Comparison of ENCODE assay signal across 12 cellular contexts in the genomic region with DNA sequence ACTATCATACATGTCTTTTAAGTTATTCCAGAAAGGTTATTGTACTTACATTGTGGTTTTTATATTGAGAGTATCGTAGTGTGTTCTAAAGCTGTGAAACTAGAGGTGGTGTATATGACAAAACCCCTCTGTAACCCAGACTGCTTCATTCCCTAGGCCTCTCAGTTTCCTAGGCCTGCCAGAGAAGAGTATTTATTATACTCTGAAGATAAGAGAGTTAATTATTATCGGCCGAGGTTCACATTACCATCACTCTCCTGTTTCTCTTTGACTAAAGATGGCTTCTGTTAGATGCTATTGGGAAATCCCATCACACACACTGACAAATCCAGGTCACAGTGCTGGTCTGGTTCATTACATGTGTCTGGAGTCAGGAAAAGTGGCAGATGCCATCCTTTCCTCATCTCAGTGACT. TPM values are rescaled to one million over a fixed set of nuclear protein-coding genes. Genes with fewer than 3 reads are reported as not detected.
A peak's percentile ranks its signal among the peaks of the same experiment; 100 is the strongest.
DNase-seq lines count a peak whose midpoint lies in the region; ATAC-seq and TF ChIP-seq lines count a peak whose summit lies in the region.
"Had no signal": no experiment of that assay in that cellular context is flagged by ENCODE, and none has a peak within 500 bp of the region (broad histone marks: within the 10 kb centered on the region; RNA-seq: fewer than 3 reads in every experiment).

No MANE protein-coding gene starts in this region.

- H3K36me3 Mint-ChIP-seq in progenitor cell of endocrine pancreas (ENCODE audit: insufficient read depth): peaks cover 20% of the 10 kb centered on the region

- DNase-seq in amniotic epithelial cell (ENCODE audit: low read depth) (peak; percentile 49), progenitor cell of endocrine pancreas (ENCODE audit: low spot score, unreplicated experiment) (no peak), SK-N-DZ (ENCODE audit: low spot score) (no peak)
- DNase-seq in activated CD8-positive, alpha-beta memory T cell treated with anti-CD3 and anti-CD28 coated beads, Interleukin-2, amount 50 U/mL, for 4 hours: no peak
- DNase-seq: colonic mucosa; immature natural killer cell; Right ventricle myocardium superior; stimulated activated CD8-positive, alpha-beta memory T cell treated with anti-CD3 and anti-CD28 coated beads, Interleukin-4, amount 100 ng/mL, for 48 hours had no signal

- H3K9me3 Mint-ChIP-seq in progenitor cell of endocrine pancreas (ENCODE audit: low read depth): no peaks in the 10 kb centered on the region
- H3K9me3 Mint-ChIP-seq: immature natural killer cell, neural crest cell had no signal

- no peak for TF ChIP-seq CTCF in progenitor cell of endocrine pancreas (IDR thresholded peaks at IDR 0.05; ENCODE audit: unreplicated experiment)

- H3K4me3 Mint-ChIP-seq in progenitor cell of endocrine pancreas (ENCODE audit: low read depth): no peak overlapping the region
- H3K4me3 Mint-ChIP-seq: immature natural killer cell, neural crest cell had no signal

- peak overlapping the region; percentile 90 for H3K27ac Mint-ChIP-seq in progenitor cell of endocrine pancreas

- peaks cover 37% of the 10 kb centered on the region for H3K4me1 Mint-ChIP-seq in progenitor cell of endocrine pancreas (ENCODE audit: low read depth)
- H3K4me1 Mint-ChIP-seq: neural crest cell had no signal

- ATAC-seq in GM18508 (IDR thresholded peaks at IDR 0.05; ENCODE audit: insufficient read depth, unreplicated experiment) (peak; percentile 49), HG02981 (IDR thresholded peaks at IDR 0.05; ENCODE audit: unreplicated experiment) (peak; percentile 65), HG03095 (IDR thresholded peaks at IDR 0.05; ENCODE audit: unreplicated experiment) (no peak)

- H3K27me3 Mint-ChIP-seq in progenitor cell of endocrine pancreas: no peaks in the 10 kb centered on the region

RNA-seq across cellular contexts. Expression of a gene that starts 20.5 kb away (rescaled TPM):
- 50.7 and 51.2 TPM in 2 replicates for total RNA-seq in progenitor cell of endocrine pancreas
- polyA plus RNA-seq in SK-N-DZ (2014; cell fraction: cytosol; rRNA removed): 70.5 and 77.0 TPM in 2 replicates
- 49.7 and 65.4 TPM in 2 replicates for polyA plus RNA-seq in SK-N-DZ (2014; cell fraction: nucleus; rRNA removed)

RNA-seq across cellular contexts. Expression of a gene that starts 20.6 kb away (rescaled TPM):
- total RNA-seq in progenitor cell of endocrine pancreas: 61.2 and 64.9 TPM in 2 replicates
- 24.1 and 26.5 TPM in 2 replicates for polyA plus RNA-seq in SK-N-DZ (2014; cell fraction: cytosol; rRNA removed)
- 26.0 and 47.5 TPM in 2 replicates for polyA plus RNA-seq in SK-N-DZ (2014; cell fraction: nucleus; rRNA removed)

RNA-seq across cellular contexts. Expression of a gene that starts 29.5 kb away (rescaled TPM):
- total RNA-seq in progenitor cell of endocrine pancreas: not detected in 2 replicates
- not detected in 2 replicates for polyA plus RNA-seq in SK-N-DZ (2014; cell fraction: cytosol; rRNA removed)
- polyA plus RNA-seq in SK-N-DZ (2014; cell fraction: nucleus; rRNA removed): not detected in 2 replicates
- total RNA-seq: neural crest cell had no signal
